ENCODE assay signal across 7 cellular contexts in genomic region chr6:43838276-43839036, GRCh38.
DNase-seq lines count a peak whose midpoint lies in the region; TF ChIP-seq lines count a peak whose summit lies in the region.

No MANE protein-coding gene starts in this region.

- H3K4me3 ChIP-seq in LNCaP clone FGC (ENCODE audit: low read depth, low read length) (no peak overlapping the region), transverse colon (no peak overlapping the region)

- H3K27ac ChIP-seq in transverse colon, result no peak overlapping the region

- DNase-seq in GM03348 (ENCODE audit: low spot score) (peak; percentile 91), LNCaP clone FGC (ENCODE audit: low read depth) (no peak), amniotic epithelial cell (ENCODE audit: low read depth) (peak; percentile 90), islet precursor cell (peak; percentile 83), transverse colon (peak; percentile 37)
- DNase-seq in activated naive CD4-positive, alpha-beta T cell treated with anti-CD3 and anti-CD28 coated beads, Interleukin-2, amount 10 ng/mL, durations not matched to agents 7 days and 5 days, result no peak
- DNase-seq in activated T-cell treated with anti-CD3 and anti-CD28 coated beads, Interleukin-2, amount 50 U/mL, for 1 hour, result no peak

- no peaks in the 10 kb centered on the region for H3K9me3 ChIP-seq in transverse colon

- H3K4me3 Mint-ChIP-seq in activated naive CD4-positive, alpha-beta T cell treated with anti-CD3 and anti-CD28 coated beads, Interleukin-2, amount 10 ng/mL, durations not matched to agents 7 days and 5 days, result no peak overlapping the region

- WGBS in transverse colon (ENCODE audit: low coverage in 1 of 2), 2 donors, result 63% methylated on average over 5 of the region's 9 CpGs; no CpG with 5 or more reads in 1 of the 2 donors

- CTCF ChIA-PET in activated naive CD4-positive, alpha-beta T cell treated with anti-CD3 and anti-CD28 coated beads, Interleukin-2, amount 10 ng/mL, durations not matched to agents 7 days and 5 days (lab: Charles Lee), result no interaction called here

- H3K27me3 Mint-ChIP-seq in activated naive CD4-positive, alpha-beta T cell treated with anti-CD3 and anti-CD28 coated beads, Interleukin-2, amount 10 ng/mL, durations not matched to agents 7 days and 5 days, result peaks cover 13% of the 10 kb centered on the region

- TF ChIP-seq POLR2A in transverse colon (IDR thresholded peaks at IDR 0.05), result no peak

- H3K27me3 ChIP-seq in transverse colon, result no peaks in the 10 kb centered on the region

- H3K36me3 ChIP-seq in transverse colon, result no peaks in the 10 kb centered on the region

- no peaks in the 10 kb centered on the region for H3K9me3 Mint-ChIP-seq in activated naive CD4-positive, alpha-beta T cell treated with anti-CD3 and anti-CD28 coated beads, Interleukin-2, amount 10 ng/mL, durations not matched to agents 7 days and 5 days

- no peak overlapping the region for H3K27ac Mint-ChIP-seq in activated naive CD4-positive, alpha-beta T cell treated with anti-CD3 and anti-CD28 coated beads, Interleukin-2, amount 10 ng/mL, durations not matched to agents 7 days and 5 days

- no peaks in the 10 kb centered on the region for H3K36me3 Mint-ChIP-seq in activated naive CD4-positive, alpha-beta T cell treated with anti-CD3 and anti-CD28 coated beads, Interleukin-2, amount 10 ng/mL, durations not matched to agents 7 days and 5 days

- TF ChIP-seq CTCF in LNCaP clone FGC (IDR thresholded peaks at IDR 0.05; ENCODE audit: control insufficient read depth, extremely low read depth, insufficient read depth) (peak; percentile 33; the same call in 1 of the 2 replicates), transverse colon (IDR thresholded peaks at IDR 0.05) (peak; percentile 21 to 61 (median 36))

- in situ Hi-C loops in transverse colon (cut with MboI; ENCODE audit: low pct_ligation_motif_present in 1 of 4, low pct_unique_long_range_greater_than_20kb in 1 of 4, low sequenced_read_pairs in 3 of 4), result no loop called here

- intact Hi-C loops in transverse colon (cut with DNase I; ENCODE audit: low total_unique reads), result no loop called here

- H3K4me1 Mint-ChIP-seq in activated naive CD4-positive, alpha-beta T cell treated with anti-CD3 and anti-CD28 coated beads, Interleukin-2, amount 10 ng/mL, durations not matched to agents 7 days and 5 days, result no peaks in the 10 kb centered on the region

- peaks cover 4 to 12% (median 10%) of the 10 kb centered on the region in 4 donors for H3K4me1 ChIP-seq in transverse colon

- TF ChIP-seq EP300 in transverse colon (IDR thresholded peaks at IDR 0.05; ENCODE audit: low read depth), result no peak

Comparison
In these comparisons a context has a peak if more than half of its experiments do, and no peak if none do; other contexts are left out.
1. DNase-seq: peak in GM03348 (single experiment), amniotic epithelial cell (single experiment), islet precursor cell (single experiment) and transverse colon (single experiment); none in LNCaP clone FGC (single experiment), activated naive CD4-positive, alpha-beta T cell treated with anti-CD3 and anti-CD28 coated beads, Interleukin-2, amount 10 ng/mL, durations not matched to agents 7 days and 5 days (single experiment) and activated T-cell treated with anti-CD3 and anti-CD28 coated beads, Interleukin-2, amount 50 U/mL, for 1 hour (single experiment).